2 cellular contexts compared by ENCODE assay signal in genomic region chr10:71239946-71240795, GRCh38.
TF ChIP-seq lines count a peak whose summit lies in the region.

No MANE protein-coding gene starts in this region.

TF ChIP-seq in SK-N-SH, 30 proteins besides CTCF, POLR2A, EP300 and RAD21 (continued from another document):
- TF ChIP-seq REST (IDR thresholded peaks at IDR 0.05; ENCODE audit: low read depth, low read length) (no peak), TAF1 (IDR thresholded peaks at IDR 0.05; ENCODE audit: borderline replicate concordance, low read depth, low read length) (no peak), USF1 (IDR thresholded peaks at IDR 0.05; ENCODE audit: borderline replicate concordance, low read depth) (no peak), TCF12 (IDR thresholded peaks at IDR 0.05) (no peak), NRF1 (IDR thresholded peaks at IDR 0.05; ENCODE audit: low read depth, low read length) (no peak), SMC3 (IDR thresholded peaks at IDR 0.05; ENCODE audit: low read depth, low read length) (no peak), CHD2 (IDR thresholded peaks at IDR 0.05; ENCODE audit: low read length, partially characterized antibody) (no peak), USF2 (IDR thresholded peaks at IDR 0.05; ENCODE audit: borderline replicate concordance, low read depth, low read length) (no peak), FOSL2 (IDR thresholded peaks at IDR 0.05; ENCODE audit: borderline replicate concordance, low read depth) (no peak), ZBTB33 (IDR thresholded peaks at IDR 0.05; ENCODE audit: borderline replicate concordance, low read depth) (no peak), MXI1 (IDR thresholded peaks at IDR 0.05; ENCODE audit: low read depth, low read length) (no peak), GATA2 (CRISPR knock-in tag; IDR thresholded peaks at IDR 0.05) (no peak), JUND (IDR thresholded peaks at IDR 0.05) (no peak), FOXM1 (IDR thresholded peaks at IDR 0.05; ENCODE audit: low read depth) (no peak), SIN3A (IDR thresholded peaks at IDR 0.05; ENCODE audit: borderline replicate concordance, low read depth, low read length) (no peak)

TF ChIP-seq in SK-N-SH treated with all-trans-retinoic acid at 6 μM for 48 hours, 23 proteins besides CTCF, POLR2A, EP300 and RAD21 (continued from another document):
- TF ChIP-seq CSRNP3 (CRISPR knock-in tag; IDR thresholded peaks at IDR 0.05), result no peak
- no peak for TF ChIP-seq ESRRG (CRISPR knock-in tag; IDR thresholded peaks at IDR 0.05)
- TF ChIP-seq ISL1 (CRISPR knock-in tag; IDR thresholded peaks at IDR 0.05), result no peak
- no peak for TF ChIP-seq OSR1 (CRISPR knock-in tag; IDR thresholded peaks at IDR 0.05)
- no peak for TF ChIP-seq ZFP30 (CRISPR knock-in tag; IDR thresholded peaks at IDR 0.05)
- TF ChIP-seq CREB5 (CRISPR knock-in tag; IDR thresholded peaks at IDR 0.05; ENCODE audit: low read depth), result no peak
- no peak for TF ChIP-seq TCF4 (CRISPR knock-in tag; IDR thresholded peaks at IDR 0.05; ENCODE audit: borderline replicate concordance)
- no peak for TF ChIP-seq TOX (CRISPR knock-in tag; IDR thresholded peaks at IDR 0.05; ENCODE audit: borderline replicate concordance)
- no peak for TF ChIP-seq ZC3H10 (CRISPR knock-in tag; IDR thresholded peaks at IDR 0.05)
- TF ChIP-seq ZNF565 (CRISPR knock-in tag; conservative IDR thresholded peaks at IDR 0.05; ENCODE audit: low read depth), result no peak
- TF ChIP-seq CSDC2 (CRISPR knock-in tag; IDR thresholded peaks at IDR 0.05), result no peak
- no peak for TF ChIP-seq TSHZ2 (CRISPR knock-in tag; IDR thresholded peaks at IDR 0.05)
